8 cellular contexts compared by ENCODE assay signal in the genomic region with DNA sequence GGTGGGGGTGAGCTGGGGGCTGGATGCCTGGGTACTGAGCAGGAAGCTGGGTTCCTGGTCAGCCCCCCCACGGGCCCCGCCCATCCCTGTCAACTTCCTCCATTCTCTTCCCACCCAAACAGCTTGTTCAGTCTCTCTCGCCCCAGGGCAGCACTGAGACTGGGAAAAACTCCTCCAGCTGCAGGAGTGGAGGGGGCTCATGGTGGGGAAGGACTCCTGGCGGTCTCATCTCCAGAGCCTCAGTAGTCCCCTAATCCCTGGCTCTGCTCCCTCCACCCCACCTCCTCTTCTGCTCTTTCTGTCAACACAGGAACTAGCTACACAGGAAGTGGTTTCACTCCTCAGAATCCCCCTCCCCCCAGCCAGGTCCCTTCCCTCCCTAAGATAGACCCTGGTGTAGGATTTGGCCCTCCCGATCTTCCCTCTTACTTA.
DNase-seq lines count a peak whose midpoint lies in the region; ATAC-seq and TF ChIP-seq lines count a peak whose summit lies in the region.

A gene with protein sequence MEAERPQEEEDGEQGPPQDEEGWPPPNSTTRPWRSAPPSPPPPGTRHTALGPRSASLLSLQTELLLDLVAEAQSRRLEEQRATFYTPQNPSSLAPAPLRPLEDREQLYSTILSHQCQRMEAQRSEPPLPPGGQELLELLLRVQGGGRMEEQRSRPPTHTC (minus strand): TSS at position 36 of the 432 bp plus-strand sequence. CDS start 130 bp downstream, outside the sequence.

- H3K27me3 Mint-ChIP-seq in activated naive CD8-positive, alpha-beta T cell treated with anti-CD3 and anti-CD28 coated beads, Interleukin-2, amount 50 U/mL, for 24 hours, result no peaks in the 10 kb centered on the region

- H3K36me3 ChIP-seq in RWPE2 (ENCODE audit: low read depth), result peaks cover 7% of the 10 kb centered on the region
- H3K36me3 ChIP-seq in iPS-20b (ENCODE audit: insufficient read depth, low read depth, low read length), result peaks cover 4% of the 10 kb centered on the region

- H3K9me3 ChIP-seq in RWPE2 (ENCODE audit: severe bottlenecking) (no peaks in the 10 kb centered on the region), iPS-20b (ENCODE audit: insufficient read depth, low read depth, low read length) (no peaks in the 10 kb centered on the region)

- H3K9me3 Mint-ChIP-seq in activated naive CD8-positive, alpha-beta T cell treated with anti-CD3 and anti-CD28 coated beads, Interleukin-2, amount 50 U/mL, for 24 hours, result no peaks in the 10 kb centered on the region

- H3K27ac ChIP-seq in RWPE2 (ENCODE audit: poor library complexity, severe bottlenecking) (peak within 1 kb of the TSS; percentile 81), iPS-20b (ENCODE audit: low read length) (no peak within 1 kb of the TSS)

- DNase-seq in RWPE2 (ENCODE audit: low spot score) (no peak), NCI-H1436 treated with DMSO at 0.1 percent for 48 hours (lab: John Stamatoyannopoulos, UW) (no peak)
- peak; percentile 57 for DNase-seq in activated naive CD8-positive, alpha-beta T cell treated with anti-CD3 and anti-CD28 coated beads, Interleukin-2, amount 50 U/mL, for 24 hours
- DNase-seq in stimulated activated CD4-positive, alpha-beta T cell treated with anti-CD3 and anti-CD28 coated beads, Interleukin-4, amount 100 ng/mL, for 4 hours, result peak; percentile 39 to 42

- H3K4me1 Mint-ChIP-seq in activated naive CD8-positive, alpha-beta T cell treated with anti-CD3 and anti-CD28 coated beads, Interleukin-2, amount 50 U/mL, for 24 hours, result peaks cover 65% of the 10 kb centered on the region

- ATAC-seq in RWPE2 (ENCODE audit: low read depth) (no peak), HG02571 (IDR thresholded peaks at IDR 0.05; ENCODE audit: unreplicated experiment) (no peak), HG03135 (IDR thresholded peaks at IDR 0.05; ENCODE audit: unreplicated experiment) (no peak)
- no peak for ATAC-seq in activated naive CD8-positive, alpha-beta T cell treated with anti-CD3 and anti-CD28 coated beads, Interleukin-2, amount 50 U/mL, for 24 hours

- TF ChIP-seq CTCF in RWPE2 (IDR thresholded peaks at IDR 0.05; ENCODE audit: poor library complexity, severe bottlenecking), result no peak

- H3K4me3 ChIP-seq in RWPE2 (ENCODE audit: severe bottlenecking) (no peak within 1 kb of the TSS), iPS-20b (ENCODE audit: low read length) (peak within 1 kb of the TSS; percentile 10; the same call in 1 of the 2 replicates)

- TF ChIP-seq POLR2A in GM18951 (IDR thresholded peaks at IDR 0.05; ENCODE audit: extremely low read depth, insufficient read depth, insufficient read length), result peak; percentile 67

- in situ Hi-C loops in GM18951 (cut with MboI; ENCODE audit: low sequenced_read_pairs, unreplicated experiment), result no loop called here

- H3K4me1 ChIP-seq in RWPE2 (ENCODE audit: insufficient read depth, poor library complexity, severe bottlenecking), result peaks cover 11% of the 10 kb centered on the region
- peaks cover 28% of the 10 kb centered on the region; the same call in 1 of the 2 replicates for H3K4me1 ChIP-seq in iPS-20b (ENCODE audit: insufficient read depth, low read length)

- H3K27ac Mint-ChIP-seq in activated naive CD8-positive, alpha-beta T cell treated with anti-CD3 and anti-CD28 coated beads, Interleukin-2, amount 50 U/mL, for 24 hours, result peak within 1 kb of the TSS; percentile 94

- peak within 1 kb of the TSS; percentile 88 for H3K4me3 Mint-ChIP-seq in activated naive CD8-positive, alpha-beta T cell treated with anti-CD3 and anti-CD28 coated beads, Interleukin-2, amount 50 U/mL, for 24 hours

- H3K36me3 Mint-ChIP-seq in activated naive CD8-positive, alpha-beta T cell treated with anti-CD3 and anti-CD28 coated beads, Interleukin-2, amount 50 U/mL, for 24 hours (ENCODE audit: low read depth), result peaks cover 8% of the 10 kb centered on the region

- peak within 1 kb of the TSS; percentile 29; the same call in 1 of the 2 replicates for H3K9ac ChIP-seq in iPS-20b (ENCODE audit: low read depth, low read length)

- H3K27me3 ChIP-seq in RWPE2 (ENCODE audit: insufficient read depth, poor library complexity, severe bottlenecking), result no peaks in the 10 kb centered on the region
- no peaks in the 10 kb centered on the region for H3K27me3 ChIP-seq in iPS-20b (ENCODE audit: insufficient read depth, low read length)

Comparison
In these comparisons a context has a peak if more than half of its experiments do, and no peak if none do; other contexts are left out.
1. DNase-seq: peak in activated naive CD8-positive, alpha-beta T cell treated with anti-CD3 and anti-CD28 coated beads, Interleukin-2, amount 50 U/mL, for 24 hours (single experiment) and stimulated activated CD4-positive, alpha-beta T cell treated with anti-CD3 and anti-CD28 coated beads, Interleukin-4, amount 100 ng/mL, for 4 hours (2 of 2); none in RWPE2 (single experiment) and NCI-H1436 treated with DMSO at 0.1 percent for 48 hours (single experiment).